In genomic region chr13:21785990-21786389, GRCh38 we compare ENCODE assay signal across 22 cellular contexts.
"Had no signal": no experiment of that assay in that cellular context is flagged by ENCODE, and none has a peak within 500 bp of the region (broad histone marks: within the 10 kb centered on the region; RNA-seq: fewer than 3 reads in every experiment).

No MANE protein-coding gene starts in this region.

- H2AFZ ChIP-seq: hepatocyte had no signal

- H3K4me2 ChIP-seq: hepatocyte had no signal

- H3K27me3 ChIP-seq: esophagus muscularis mucosa, foreskin keratinocyte, heart left ventricle, hepatocyte, left lung had no signal

- ATAC-seq: foreskin keratinocyte, gastroesophageal sphincter, heart left ventricle, left cardiac atrium, left lung, left ventricle myocardium superior, lower lobe of right lung, mucosa of descending colon had no signal

- H3K36me3 ChIP-seq: esophagus muscularis mucosa, gastroesophageal sphincter, heart left ventricle, left lung, lower lobe of right lung had no signal

- FAIRE-seq: endothelial cell of umbilical vein, frontal cortex had no signal

- DNase-seq: dermis blood vessel endothelial cell; dorsolateral prefrontal cortex; effector CD4-positive, alpha-beta T cell; effector memory CD4-positive, alpha-beta T cell; foreskin keratinocyte; heart left ventricle; hypothalamus; immature natural killer cell; islet precursor cell; left cardiac atrium; left lung; left ventricle myocardium superior; lower lobe of right lung; mesenchymal stem cell; mucosa of descending colon; naive B cell had no signal

- H3K9me3 ChIP-seq: esophagus muscularis mucosa, heart left ventricle, left lung, lower lobe of right lung, mucosa of descending colon had no signal

- H3K27ac ChIP-seq: coronary artery, dorsolateral prefrontal cortex, esophagus muscularis mucosa, foreskin keratinocyte, gastroesophageal sphincter, heart left ventricle, hepatocyte, left lung, lower lobe of right lung had no signal

- H3K79me2 ChIP-seq: hepatocyte had no signal

- H3K4me3 ChIP-seq: coronary artery, dorsolateral prefrontal cortex, esophagus muscularis mucosa, gastroesophageal sphincter, heart left ventricle, hepatocyte, left lung, lower lobe of right lung, mucosa of descending colon had no signal

- H3K4me1 ChIP-seq: esophagus muscularis mucosa, foreskin keratinocyte, gastroesophageal sphincter, heart left ventricle, left lung, lower lobe of right lung had no signal
